Comparison of ENCODE assay signal across 18 cellular contexts in genomic region chr22:28479912-28480311, GRCh38.
"Had no signal": no experiment of that assay in that cellular context is flagged by ENCODE, and none has a peak within 500 bp of the region (broad histone marks: within the 10 kb centered on the region; RNA-seq: fewer than 3 reads in every experiment).

No MANE protein-coding gene starts in this region.

- H3K79me2 ChIP-seq: parathyroid adenoma had no signal

- H2AFZ ChIP-seq: parathyroid adenoma had no signal

- H3K9ac ChIP-seq: parathyroid adenoma had no signal

- H3K27ac ChIP-seq: dorsolateral prefrontal cortex, gastrocnemius medialis, neutrophil, parathyroid adenoma, right lobe of liver, vagina had no signal

- H3K4me1 ChIP-seq: gastrocnemius medialis, parathyroid adenoma, right lobe of liver had no signal

- H3K36me3 ChIP-seq: gastrocnemius medialis, neutrophil, right lobe of liver, vagina had no signal

- H3K9me3 ChIP-seq: gastrocnemius medialis, neutrophil, right lobe of liver, vagina had no signal

- H3K4me2 ChIP-seq: smooth muscle cell had no signal

- DNase-seq: activated CD4-positive, alpha-beta T cell treated with anti-CD3 and anti-CD28 coated beads, Interleukin-2, amount 50 U/mL, for 4 hours; activated gamma-delta T cell; activated T-cell treated with anti-CD3 and anti-CD28 coated beads, Interleukin-2, amount 50 U/mL, for 72 hours; amniotic stem cell; caudate nucleus; dorsolateral prefrontal cortex; gastrocnemius medialis; head of caudate nucleus; left ventricle myocardium superior; natural killer cell; right lobe of liver; stimulated activated CD4-positive, alpha-beta T cell treated with anti-CD3 and anti-CD28 coated beads, Interleukin-4, amount 100 ng/mL, for 1 hour; stimulated activated naive CD8-positive, alpha-beta T cell treated with anti-CD3 and anti-CD28 coated beads, Interleukin-15, amount 100 ng/mL, for 72 hours; trophoblast cell had no signal

- H3K27me3 ChIP-seq: dorsolateral prefrontal cortex, gastrocnemius medialis, neutrophil, right lobe of liver, vagina had no signal

- H3K4me3 ChIP-seq: dorsolateral prefrontal cortex, gastrocnemius medialis, right lobe of liver, smooth muscle cell, vagina had no signal
